1 cellular context compared by ENCODE assay signal in the genomic region with DNA sequence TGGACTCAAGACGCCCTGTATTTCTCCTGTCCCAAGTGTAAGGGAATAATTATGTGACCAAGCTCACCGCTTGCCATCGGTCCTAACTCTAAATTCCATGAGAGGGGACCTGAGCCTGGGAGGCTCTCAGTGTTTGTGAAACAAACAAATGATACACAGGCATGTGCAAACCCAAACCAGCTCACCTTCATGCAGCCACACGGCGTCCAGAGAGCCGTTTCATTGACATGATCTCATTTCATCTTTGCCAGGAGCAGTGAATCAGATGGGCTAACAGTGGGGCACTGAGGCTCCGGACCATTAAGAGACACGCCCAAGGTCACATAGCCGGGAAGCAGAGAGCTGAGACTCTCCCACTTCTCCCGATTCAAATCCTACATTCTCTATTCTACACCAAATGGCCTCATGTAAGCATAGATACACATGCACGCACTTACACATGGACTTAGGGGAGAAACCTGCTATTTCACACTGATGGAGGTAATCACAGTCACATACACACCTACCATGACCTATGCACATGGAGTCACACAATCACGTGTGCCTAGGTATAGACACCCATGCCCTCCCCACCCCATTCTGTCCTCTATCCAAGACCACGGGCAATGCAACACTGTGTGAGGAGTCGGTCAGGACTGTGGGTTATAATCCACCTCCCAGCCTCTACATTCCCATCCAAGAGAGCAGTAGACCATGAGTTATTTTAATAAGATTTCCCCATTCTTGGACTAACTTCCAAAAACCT.
TF ChIP-seq lines count a peak whose summit lies in the region.

No MANE protein-coding gene starts in this region.

TF ChIP-seq in GM12878, 131 proteins besides CTCF, POLR2A, EP300 and RAD21:
- TF ChIP-seq, protein P1, sequence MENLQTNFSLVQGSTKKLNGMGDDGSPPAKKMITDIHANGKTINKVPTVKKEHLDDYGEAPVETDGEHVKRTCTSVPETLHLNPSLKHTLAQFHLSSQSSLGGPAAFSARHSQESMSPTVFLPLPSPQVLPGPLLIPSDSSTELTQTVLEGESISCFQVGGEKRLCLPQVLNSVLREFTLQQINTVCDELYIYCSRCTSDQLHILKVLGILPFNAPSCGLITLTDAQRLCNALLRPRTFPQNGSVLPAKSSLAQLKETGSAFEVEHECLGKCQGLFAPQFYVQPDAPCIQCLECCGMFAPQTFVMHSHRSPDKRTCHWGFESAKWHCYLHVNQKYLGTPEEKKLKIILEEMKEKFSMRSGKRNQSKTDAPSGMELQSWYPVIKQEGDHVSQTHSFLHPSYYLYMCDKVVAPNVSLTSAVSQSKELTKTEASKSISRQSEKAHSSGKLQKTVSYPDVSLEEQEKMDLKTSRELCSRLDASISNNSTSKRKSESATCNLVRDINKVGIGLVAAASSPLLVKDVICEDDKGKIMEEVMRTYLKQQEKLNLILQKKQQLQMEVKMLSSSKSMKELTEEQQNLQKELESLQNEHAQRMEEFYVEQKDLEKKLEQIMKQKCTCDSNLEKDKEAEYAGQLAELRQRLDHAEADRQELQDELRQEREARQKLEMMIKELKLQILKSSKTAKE (IDR thresholded peaks at IDR 0.05; ENCODE audit: low read depth, poor library complexity, severe bottlenecking): no peak
- TF ChIP-seq, protein P2, sequence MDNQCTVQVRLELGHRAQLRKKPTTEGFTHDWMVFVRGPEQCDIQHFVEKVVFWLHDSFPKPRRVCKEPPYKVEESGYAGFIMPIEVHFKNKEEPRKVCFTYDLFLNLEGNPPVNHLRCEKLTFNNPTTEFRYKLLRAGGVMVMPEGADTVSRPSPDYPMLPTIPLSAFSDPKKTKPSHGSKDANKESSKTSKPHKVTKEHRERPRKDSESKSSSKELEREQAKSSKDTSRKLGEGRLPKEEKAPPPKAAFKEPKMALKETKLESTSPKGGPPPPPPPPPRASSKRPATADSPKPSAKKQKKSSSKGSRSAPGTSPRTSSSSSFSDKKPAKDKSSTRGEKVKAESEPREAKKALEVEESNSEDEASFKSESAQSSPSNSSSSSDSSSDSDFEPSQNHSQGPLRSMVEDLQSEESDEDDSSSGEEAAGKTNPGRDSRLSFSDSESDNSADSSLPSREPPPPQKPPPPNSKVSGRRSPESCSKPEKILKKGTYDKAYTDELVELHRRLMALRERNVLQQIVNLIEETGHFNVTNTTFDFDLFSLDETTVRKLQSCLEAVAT (IDR thresholded peaks at IDR 0.05): 0 out of 2 replicates have a peak, but pooled peaks have one; percentile 29
- TF ChIP-seq KAT2A (conservative IDR thresholded peaks at IDR 0.05; ENCODE audit: control insufficient read depth, low read depth, low read length) (no peak), WRNIP1 (IDR thresholded peaks at IDR 0.05; ENCODE audit: borderline replicate concordance, low read depth, low read length) (no peak), HDAC6 (IDR thresholded peaks at IDR 0.05; ENCODE audit: unreplicated experiment) (no peak), SIN3A (IDR thresholded peaks at IDR 0.05; ENCODE audit: low read depth, low read length) (no peak)
- TF ChIP-seq, protein P3, sequence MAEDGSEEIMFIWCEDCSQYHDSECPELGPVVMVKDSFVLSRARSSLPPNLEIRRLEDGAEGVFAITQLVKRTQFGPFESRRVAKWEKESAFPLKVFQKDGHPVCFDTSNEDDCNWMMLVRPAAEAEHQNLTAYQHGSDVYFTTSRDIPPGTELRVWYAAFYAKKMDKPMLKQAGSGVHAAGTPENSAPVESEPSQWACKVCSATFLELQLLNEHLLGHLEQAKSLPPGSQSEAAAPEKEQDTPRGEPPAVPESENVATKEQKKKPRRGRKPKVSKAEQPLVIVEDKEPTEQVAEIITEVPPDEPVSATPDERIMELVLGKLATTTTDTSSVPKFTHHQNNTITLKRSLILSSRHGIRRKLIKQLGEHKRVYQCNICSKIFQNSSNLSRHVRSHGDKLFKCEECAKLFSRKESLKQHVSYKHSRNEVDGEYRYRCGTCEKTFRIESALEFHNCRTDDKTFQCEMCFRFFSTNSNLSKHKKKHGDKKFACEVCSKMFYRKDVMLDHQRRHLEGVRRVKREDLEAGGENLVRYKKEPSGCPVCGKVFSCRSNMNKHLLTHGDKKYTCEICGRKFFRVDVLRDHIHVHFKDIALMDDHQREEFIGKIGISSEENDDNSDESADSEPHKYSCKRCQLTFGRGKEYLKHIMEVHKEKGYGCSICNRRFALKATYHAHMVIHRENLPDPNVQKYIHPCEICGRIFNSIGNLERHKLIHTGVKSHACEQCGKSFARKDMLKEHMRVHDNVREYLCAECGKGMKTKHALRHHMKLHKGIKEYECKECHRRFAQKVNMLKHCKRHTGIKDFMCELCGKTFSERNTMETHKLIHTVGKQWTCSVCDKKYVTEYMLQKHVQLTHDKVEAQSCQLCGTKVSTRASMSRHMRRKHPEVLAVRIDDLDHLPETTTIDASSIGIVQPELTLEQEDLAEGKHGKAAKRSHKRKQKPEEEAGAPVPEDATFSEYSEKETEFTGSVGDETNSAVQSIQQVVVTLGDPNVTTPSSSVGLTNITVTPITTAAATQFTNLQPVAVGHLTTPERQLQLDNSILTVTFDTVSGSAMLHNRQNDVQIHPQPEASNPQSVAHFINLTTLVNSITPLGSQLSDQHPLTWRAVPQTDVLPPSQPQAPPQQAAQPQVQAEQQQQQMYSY (CRISPR knock-in tag; IDR thresholded peaks at IDR 0.05): no peak
TF ChIP-seq in GM12878: peak in this region for 1.
